Comparison of ENCODE assay signal across 20 cellular contexts in genomic region chr1:206136241-206136640, GRCh38. TPM values are rescaled to one million over a fixed set of nuclear protein-coding genes. Genes with fewer than 3 reads are reported as not detected.
DNase-seq lines count a peak whose midpoint lies in the region; ATAC-seq and TF ChIP-seq lines count a peak whose summit lies in the region.
"Had no signal": no experiment of that assay in that cellular context is flagged by ENCODE, and none has a peak within 500 bp of the region (broad histone marks: within the 10 kb centered on the region; RNA-seq: fewer than 3 reads in every experiment).

No MANE protein-coding gene starts in this region.

- no peaks in the 10 kb centered on the region for H3K36me3 ChIP-seq in OCI-LY3 (replicated peaks; ENCODE audit: low read depth, low read length)

- TF ChIP-seq CTCF in OCI-LY3 (IDR thresholded peaks at IDR 0.05; ENCODE audit: low read depth, low read length) (no peak), Calu3 (IDR thresholded peaks at IDR 0.05; ENCODE audit: unreplicated experiment) (no peak)

- peaks cover 39% of the 10 kb centered on the region for H3K27me3 ChIP-seq in OCI-LY3 (ENCODE audit: low read depth, low read length)

- BruUV-seq in Calu3 (replicated peaks; lab: Mats Ljungman, UMichigan) = no TSS peak

- H3K4me3 ChIP-seq in OCI-LY3 (ENCODE audit: low read length) = no peak overlapping the region
- H3K4me3 ChIP-seq: GM23338 had no signal

- no peaks in the 10 kb centered on the region for H3K79me2 ChIP-seq in OCI-LY3 (ENCODE audit: low read length)

- DNase-seq in NCI-H2107 treated with DMSO at 0.1 percent for 48 hours (lab: John Stamatoyannopoulos, UW; ENCODE audit: unreplicated experiment) = peak; percentile 63
- no peak for DNase-seq in NCI-H2107 (lab: John Stamatoyannopoulos, UW)
- DNase-seq in NCI-H1436 treated with DMSO at 0.1 percent for 48 hours (lab: John Stamatoyannopoulos, UW) = peak; percentile 41
- no peak for DNase-seq in stimulated activated naive B cell treated with anti-CD40 and anti-IgM and Interleukin-4, amounts not matched to agents 10 μg/mL and 1 μg/mL and 100 μg/mL, for 72 hours
- no peak for DNase-seq in Calu3
- DNase-seq in SHP77 treated with DMSO at 0.1 percent for 48 hours (lab: John Stamatoyannopoulos, UW) = no peak
- DNase-seq in UCSD-AML1 (lab: John Stamatoyannopoulos, UW; ENCODE audit: unreplicated experiment) = no peak
- DNase-seq: GDM1, HCEC 1CT, NCI-H187 treated with DMSO at 0.1 percent for 48 hours, NCI-H226, NCI-H510A treated with DMSO at 0.1 percent for 48 hours, NCI-H82 had no signal

- H3K9me3 Mint-ChIP-seq in stimulated activated naive B cell treated with anti-CD40 and anti-IgM and Interleukin-4, amounts not matched to agents 10 μg/mL and 1 μg/mL and 100 μg/mL, for 72 hours = no peaks in the 10 kb centered on the region
- H3K9me3 Mint-ChIP-seq in Calu3 (ENCODE audit: low read depth, unreplicated experiment) = no peaks in the 10 kb centered on the region
- H3K9me3 Mint-ChIP-seq: IgD-negative memory B cell had no signal

- H3K4me1 ChIP-seq in OCI-LY3 (ENCODE audit: low read length) = peaks cover 20% of the 10 kb centered on the region

- H3K36me3 Mint-ChIP-seq in stimulated activated naive B cell treated with anti-CD40 and anti-IgM and Interleukin-4, amounts not matched to agents 10 μg/mL and 1 μg/mL and 100 μg/mL, for 72 hours = no peaks in the 10 kb centered on the region
- no peaks in the 10 kb centered on the region for H3K36me3 Mint-ChIP-seq in Calu3 (ENCODE audit: insufficient read depth, unreplicated experiment)
- H3K36me3 Mint-ChIP-seq: IgD-negative memory B cell had no signal

- no peak overlapping the region for H3K9ac ChIP-seq in OCI-LY3 (ENCODE audit: low read length)

- peak overlapping the region; percentile 29; the same call in 1 of the 2 replicates for H3K4me2 ChIP-seq in OCI-LY3 (ENCODE audit: low read length)
- H3K4me2 ChIP-seq: GM23338 had no signal

- H2AFZ ChIP-seq in OCI-LY3 (ENCODE audit: low read depth, low read length) = no peak overlapping the region
- H2AFZ ChIP-seq: GM23338 had no signal

- H3K9me3 ChIP-seq in OCI-LY3 (ENCODE audit: insufficient read depth, low read length) = no peaks in the 10 kb centered on the region

- ATAC-seq in stimulated activated naive B cell treated with anti-CD40 and anti-IgM and Interleukin-4, amounts not matched to agents 10 μg/mL and 1 μg/mL and 100 μg/mL, for 72 hours (replicated peaks) = no peak
- ATAC-seq: GM23338, Right ventricle myocardium inferior had no signal

- peaks cover 7 to 13% of the 10 kb centered on the region in 2 donors for H3K4me1 Mint-ChIP-seq in stimulated activated naive B cell treated with anti-CD40 and anti-IgM and Interleukin-4, amounts not matched to agents 10 μg/mL and 1 μg/mL and 100 μg/mL, for 72 hours
- no peaks in the 10 kb centered on the region for H3K4me1 Mint-ChIP-seq in Calu3 (ENCODE audit: low read depth, unreplicated experiment)
- H3K4me1 Mint-ChIP-seq: IgD-negative memory B cell had no signal

- H4K20me1 ChIP-seq in OCI-LY3 (ENCODE audit: insufficient read depth, low read length) = no peaks in the 10 kb centered on the region

- intact Hi-C loops in Calu3 (cut with micrococcal nuclease; ENCODE audit: unreplicated experiment) = no loop called here

- H3K27ac ChIP-seq in OCI-LY3 (ENCODE audit: low read length) = no peak overlapping the region

- CTCF ChIA-PET in Calu3 (lab: Charles Lee) = no interaction called here

- peak overlapping the region; percentile 20 for H3K27ac Mint-ChIP-seq in stimulated activated naive B cell treated with anti-CD40 and anti-IgM and Interleukin-4, amounts not matched to agents 10 μg/mL and 1 μg/mL and 100 μg/mL, for 72 hours
- no peak overlapping the region for H3K27ac Mint-ChIP-seq in Calu3 (ENCODE audit: unreplicated experiment)
- H3K27ac Mint-ChIP-seq: GM23338, IgD-negative memory B cell had no signal

- peaks cover 14 to 25% of the 10 kb centered on the region in 2 donors for H3K27me3 Mint-ChIP-seq in stimulated activated naive B cell treated with anti-CD40 and anti-IgM and Interleukin-4, amounts not matched to agents 10 μg/mL and 1 μg/mL and 100 μg/mL, for 72 hours
- H3K27me3 Mint-ChIP-seq in Calu3 (ENCODE audit: unreplicated experiment) = peaks cover 76% of the 10 kb centered on the region

- H3K4me3 Mint-ChIP-seq in stimulated activated naive B cell treated with anti-CD40 and anti-IgM and Interleukin-4, amounts not matched to agents 10 μg/mL and 1 μg/mL and 100 μg/mL, for 72 hours = no peak overlapping the region
- H3K4me3 Mint-ChIP-seq in Calu3 (ENCODE audit: low read depth, unreplicated experiment) = no peak overlapping the region
- H3K4me3 Mint-ChIP-seq: GM23338, IgD-negative memory B cell had no signal

RNA-seq across cellular contexts. Expression of gene AVPR1B, which starts 19.1 kb away (rescaled TPM):
- total RNA-seq in Calu3 (2022) = not detected in 2 replicates
- total RNA-seq: Daoy; Right ventricle myocardium inferior; SK-MEL-5; T-helper 1 cell treated with Interleukin-12 subunit alpha and Interleukin-12 subunit beta and Interleukin-4 antibody, amounts not matched to agents 30 ng/mL and 1 ng/mL, for 36 hours had no signal

Comparison
In these comparisons a context has a peak if more than half of its experiments do, and no peak if none do; other contexts are left out.
1. DNase-seq: peak in NCI-H2107 treated with DMSO at 0.1 percent for 48 hours (single experiment) and NCI-H1436 treated with DMSO at 0.1 percent for 48 hours (single experiment); none in NCI-H2107 (single experiment), stimulated activated naive B cell treated with anti-CD40 and anti-IgM and Interleukin-4, amounts not matched to agents 10 μg/mL and 1 μg/mL and 100 μg/mL, for 72 hours (single experiment), Calu3 (single experiment), SHP77 treated with DMSO at 0.1 percent for 48 hours (single experiment) and UCSD-AML1 (single experiment).